21 cellular contexts compared by ENCODE assay signal in genomic region chr1:234861024-234861620, GRCh38.
A peak's percentile ranks its signal among the peaks of the same experiment; 100 is the strongest.
DNase-seq lines count a peak whose midpoint lies in the region; ATAC-seq, FAIRE-seq and TF ChIP-seq lines count a peak whose summit lies in the region.
"Had no signal": no experiment of that assay in that cellular context is flagged by ENCODE, and none has a peak within 500 bp of the region (broad histone marks: within the 10 kb centered on the region; RNA-seq: fewer than 3 reads in every experiment).

No MANE protein-coding gene starts in this region.

- no peaks in the 10 kb centered on the region for H3K9me3 ChIP-seq in right cardiac atrium (ENCODE audit: control insufficient read depth, low read length)
- H3K9me3 ChIP-seq in mucosa of rectum (ENCODE audit: control insufficient read depth in 2 of 2, low read length in 2 of 2): no peaks in the 10 kb centered on the region

- H3K4me3 ChIP-seq in right cardiac atrium (ENCODE audit: low read length) (no peak overlapping the region), bronchial epithelial cell (ENCODE audit: low read depth, low read length) (no peak overlapping the region), mucosa of rectum (ENCODE audit: low read length in 2 of 2) (no peak overlapping the region)
- H3K4me3 ChIP-seq: GM12878 had no signal

- H3K27ac ChIP-seq in right cardiac atrium (ENCODE audit: low read length): no peak overlapping the region
- H3K27ac ChIP-seq in mucosa of rectum (ENCODE audit: low read depth in 2 of 2, low read length in 2 of 2): peak overlapping the region; percentile 64 to 79

- FAIRE-seq in bronchial epithelial cell (lab: Jason Lieb, UNC): no peak
- FAIRE-seq: GM12878 had no signal

- TF ChIP-seq CTCF in bronchial epithelial cell (IDR thresholded peaks at IDR 0.05; ENCODE audit: insufficient read depth, low read length, severe bottlenecking): no peak

- CTCF ChIA-PET in activated CD8-positive, alpha-beta T cell treated with anti-CD3 and anti-CD28 coated beads, Interleukin-2, amount 10 ng/mL, durations not matched to agents 7 days and 5 days (lab: Charles Lee): interaction anchor here (0.8 to 1.5 kb wide), 2 partner anchors 9 to 28 kb away, joined by 3 to 6 read pairs; no protein-coding TSS in a partner anchor

- DNase-seq in Right ventricle myocardium inferior (ENCODE audit: missing footprints) (peak; percentile 5), right cardiac atrium (no peak), bronchial epithelial cell (ENCODE audit: low read depth) (peak; percentile 29), left lobe of liver (ENCODE audit: low spot score) (no peak)
- no peak for DNase-seq in activated CD8-positive, alpha-beta T cell treated with anti-CD3 and anti-CD28 coated beads, Interleukin-2, amount 10 ng/mL, durations not matched to agents 7 days and 5 days
- no peak for DNase-seq in stimulated activated naive CD8-positive, alpha-beta T cell treated with anti-CD3 and anti-CD28 coated beads, Interleukin-15, amount 100 ng/mL, for 72 hours
- DNase-seq in activated naive CD8-positive, alpha-beta T cell treated with anti-CD3 and anti-CD28 coated beads for 36 hours: no peak
- DNase-seq: CD4-positive, alpha-beta memory T cell; DMS53; EL; GOT3; KBM-7; NCI-H1105 treated with DMSO at 0.1 percent for 48 hours; NCI-H1694; NCI-H2081 treated with DMSO at 0.1 percent for 48 hours; NK-92 treated with Interleukin-12 subunit alpha and Interleukin-12 subunit beta, amount 100 ng/mL, for 24 hours; RPMI8226; SIG-M5 had no signal

- H3K9me3 Mint-ChIP-seq in activated CD8-positive, alpha-beta T cell treated with anti-CD3 and anti-CD28 coated beads, Interleukin-2, amount 10 ng/mL, durations not matched to agents 7 days and 5 days (ENCODE audit: insufficient read depth): peaks cover 9% of the 10 kb centered on the region
- peaks cover 0 to 5% of the 10 kb centered on the region in 2 donors for H3K9me3 Mint-ChIP-seq in stimulated activated naive CD8-positive, alpha-beta T cell treated with anti-CD3 and anti-CD28 coated beads, Interleukin-15, amount 100 ng/mL, for 72 hours
- peaks cover 3% of the 10 kb centered on the region for H3K9me3 Mint-ChIP-seq in activated naive CD8-positive, alpha-beta T cell treated with anti-CD3 and anti-CD28 coated beads for 36 hours

- no peak overlapping the region for H3K4me3 Mint-ChIP-seq in activated CD8-positive, alpha-beta T cell treated with anti-CD3 and anti-CD28 coated beads, Interleukin-2, amount 10 ng/mL, durations not matched to agents 7 days and 5 days
- no peak overlapping the region for H3K4me3 Mint-ChIP-seq in stimulated activated naive CD8-positive, alpha-beta T cell treated with anti-CD3 and anti-CD28 coated beads, Interleukin-15, amount 100 ng/mL, for 72 hours
- no peak overlapping the region for H3K4me3 Mint-ChIP-seq in activated naive CD8-positive, alpha-beta T cell treated with anti-CD3 and anti-CD28 coated beads for 36 hours
- H3K4me3 Mint-ChIP-seq: CD4-positive, alpha-beta memory T cell had no signal

- no peak overlapping the region for H3K9ac ChIP-seq in mucosa of rectum (ENCODE audit: low read depth in 1 of 2, low read length in 2 of 2)

- no peaks in the 10 kb centered on the region for H3K36me3 Mint-ChIP-seq in activated CD8-positive, alpha-beta T cell treated with anti-CD3 and anti-CD28 coated beads, Interleukin-2, amount 10 ng/mL, durations not matched to agents 7 days and 5 days (ENCODE audit: low read depth)
- H3K36me3 Mint-ChIP-seq in activated naive CD8-positive, alpha-beta T cell treated with anti-CD3 and anti-CD28 coated beads for 36 hours: no peaks in the 10 kb centered on the region
- H3K36me3 Mint-ChIP-seq: CD4-positive, alpha-beta memory T cell had no signal

- no peak for ATAC-seq in Right ventricle myocardium inferior
- ATAC-seq in right cardiac atrium: no peak
- ATAC-seq in activated CD8-positive, alpha-beta T cell treated with anti-CD3 and anti-CD28 coated beads, Interleukin-2, amount 10 ng/mL, durations not matched to agents 7 days and 5 days: no peak
- ATAC-seq in stimulated activated naive CD8-positive, alpha-beta T cell treated with anti-CD3 and anti-CD28 coated beads, Interleukin-15, amount 100 ng/mL, for 72 hours: no peak
- ATAC-seq in left lobe of liver: no peak
- ATAC-seq: GM12878, HCT116 had no signal

- no peaks in the 10 kb centered on the region for H3K36me3 ChIP-seq in bronchial epithelial cell (ENCODE audit: control insufficient read depth, insufficient read depth, low read length)
- H3K36me3 ChIP-seq in mucosa of rectum (ENCODE audit: control insufficient read depth in 2 of 2, insufficient read depth in 2 of 2, low read length in 2 of 2): no peaks in the 10 kb centered on the region

- H3K27me3 Mint-ChIP-seq in activated CD8-positive, alpha-beta T cell treated with anti-CD3 and anti-CD28 coated beads, Interleukin-2, amount 10 ng/mL, durations not matched to agents 7 days and 5 days (ENCODE audit: low read depth): no peaks in the 10 kb centered on the region
- no peaks in the 10 kb centered on the region for H3K27me3 Mint-ChIP-seq in stimulated activated naive CD8-positive, alpha-beta T cell treated with anti-CD3 and anti-CD28 coated beads, Interleukin-15, amount 100 ng/mL, for 72 hours
- no peaks in the 10 kb centered on the region for H3K27me3 Mint-ChIP-seq in activated naive CD8-positive, alpha-beta T cell treated with anti-CD3 and anti-CD28 coated beads for 36 hours
- H3K27me3 Mint-ChIP-seq: CD4-positive, alpha-beta memory T cell had no signal

- intact Hi-C loops in Right ventricle myocardium inferior (cut with DNase I): loop anchor here (5.0 kb wide), 2 partner anchors 51 to 139 kb away; no protein-coding TSS in a partner anchor
- intact Hi-C loops in right cardiac atrium (cut with DNase I): loop anchor here in 1 of 4 donors (10.0 kb wide), 2 partner anchors 114 to 214 kb away; no protein-coding TSS in a partner anchor

- peaks cover 20% of the 10 kb centered on the region for H3K4me1 ChIP-seq in right cardiac atrium (ENCODE audit: control insufficient read depth, insufficient read depth, low read length)
- H3K4me1 ChIP-seq in mucosa of rectum (ENCODE audit: control insufficient read depth in 2 of 2, insufficient read depth in 2 of 2, low read length in 2 of 2): peaks cover 24% of the 10 kb centered on the region in 2 donors

- no peak overlapping the region for H3K27ac Mint-ChIP-seq in activated CD8-positive, alpha-beta T cell treated with anti-CD3 and anti-CD28 coated beads, Interleukin-2, amount 10 ng/mL, durations not matched to agents 7 days and 5 days
- H3K27ac Mint-ChIP-seq in stimulated activated naive CD8-positive, alpha-beta T cell treated with anti-CD3 and anti-CD28 coated beads, Interleukin-15, amount 100 ng/mL, for 72 hours: no peak overlapping the region
- H3K27ac Mint-ChIP-seq in activated naive CD8-positive, alpha-beta T cell treated with anti-CD3 and anti-CD28 coated beads for 36 hours: no peak overlapping the region

- H3K27me3 ChIP-seq in right cardiac atrium (ENCODE audit: control insufficient read depth, insufficient read depth): no peaks in the 10 kb centered on the region
- H3K27me3 ChIP-seq in bronchial epithelial cell (ENCODE audit: control insufficient read depth, insufficient read depth, low read length): no peaks in the 10 kb centered on the region
- H3K27me3 ChIP-seq in mucosa of rectum (ENCODE audit: control insufficient read depth in 2 of 2, insufficient read depth in 2 of 2, low read length in 2 of 2): no peaks in the 10 kb centered on the region

- 98% methylated on average over 2 of the region's 2 CpGs for WGBS in right cardiac atrium

- POLR2A ChIA-PET in activated CD8-positive, alpha-beta T cell treated with anti-CD3 and anti-CD28 coated beads, Interleukin-2, amount 10 ng/mL, durations not matched to agents 7 days and 5 days (lab: Charles Lee): no interaction called here

- H3K4me1 Mint-ChIP-seq in activated CD8-positive, alpha-beta T cell treated with anti-CD3 and anti-CD28 coated beads, Interleukin-2, amount 10 ng/mL, durations not matched to agents 7 days and 5 days (ENCODE audit: low read depth): peaks cover 8% of the 10 kb centered on the region
- peaks cover 23% of the 10 kb centered on the region for H3K4me1 Mint-ChIP-seq in stimulated activated naive CD8-positive, alpha-beta T cell treated with anti-CD3 and anti-CD28 coated beads, Interleukin-15, amount 100 ng/mL, for 72 hours
- H3K4me1 Mint-ChIP-seq in activated naive CD8-positive, alpha-beta T cell treated with anti-CD3 and anti-CD28 coated beads for 36 hours: peaks cover 6% of the 10 kb centered on the region

Comparison
In these comparisons a context has a peak if more than half of its experiments do, and no peak if none do; other contexts are left out.
1. DNase-seq: peak in Right ventricle myocardium inferior (single experiment) and bronchial epithelial cell (single experiment); none in right cardiac atrium (0 of 3), activated CD8-positive, alpha-beta T cell treated with anti-CD3 and anti-CD28 coated beads, Interleukin-2, amount 10 ng/mL, durations not matched to agents 7 days and 5 days (single experiment), stimulated activated naive CD8-positive, alpha-beta T cell treated with anti-CD3 and anti-CD28 coated beads, Interleukin-15, amount 100 ng/mL, for 72 hours (0 of 2), left lobe of liver (single experiment) and activated naive CD8-positive, alpha-beta T cell treated with anti-CD3 and anti-CD28 coated beads for 36 hours (single experiment).